Comparison of ENCODE assay signal across 18 cellular contexts in genomic region chr22:37776639-37777005, GRCh38. TPM values are rescaled to one million over a fixed set of nuclear protein-coding genes. Genes with fewer than 3 reads are reported as not detected.
DNase-seq lines count a peak whose midpoint lies in the region; ATAC-seq and TF ChIP-seq lines count a peak whose summit lies in the region.
"Had no signal": no experiment of that assay in that cellular context is flagged by ENCODE, and none has a peak within 500 bp of the region (broad histone marks: within the 10 kb centered on the region; RNA-seq: fewer than 3 reads in every experiment).

No MANE protein-coding gene starts in this region.

- CTCF ChIA-PET in WTC11 (lab: Charles Lee), result interaction anchor here (1.2 to 1.4 kb wide), 4 partner anchors 9 to 215 kb away, joined by 3 to 5 read pairs (median 4); no protein-coding TSS in a partner anchor

- peak overlapping the region; percentile 49 for H3K4me2 ChIP-seq in GM23248 (ENCODE audit: unreplicated experiment)

- peaks cover 6% of the 10 kb centered on the region for H3K36me3 ChIP-seq in GM23248 (ENCODE audit: low read depth)
- peaks cover 31% of the 10 kb centered on the region for H3K36me3 ChIP-seq in suprapubic skin

- POLR2A ChIA-PET in WTC11 (lab: Charles Lee), result no interaction called here

- in situ Hi-C loops in GM23248 (cut with MboI), result no loop called here

- H3K4me1 ChIP-seq in GM23248 (ENCODE audit: insufficient read depth) (peaks cover 28% of the 10 kb centered on the region), suprapubic skin (peaks cover 25% of the 10 kb centered on the region)

- H3K4me1 Mint-ChIP-seq in WTC11, result peaks cover 16% of the 10 kb centered on the region
- H3K4me1 Mint-ChIP-seq in glutamatergic neuron (ENCODE audit: low read depth, unreplicated experiment), result peaks cover 3% of the 10 kb centered on the region

- H3K27me3 Mint-ChIP-seq in WTC11 (ENCODE audit: low read depth) (peaks cover 31% of the 10 kb centered on the region), glutamatergic neuron (ENCODE audit: unreplicated experiment) (peaks cover 9% of the 10 kb centered on the region)
- H3K27me3 Mint-ChIP-seq: activated naive CD8-positive, alpha-beta T cell; central memory CD8-positive, alpha-beta T cell; progenitor cell of endocrine pancreas had no signal

- no peaks in the 10 kb centered on the region for H3K9me3 Mint-ChIP-seq in WTC11
- H3K9me3 Mint-ChIP-seq in glutamatergic neuron (ENCODE audit: unreplicated experiment), result peaks cover 5% of the 10 kb centered on the region
- H3K9me3 Mint-ChIP-seq: central memory CD8-positive, alpha-beta T cell; endodermal cell; T-helper 1 cell treated with Interleukin-12 subunit alpha and Interleukin-12 subunit beta and Interleukin-4 antibody, amounts not matched to agents 30 μg/mL and 1 μg/mL, for 36 hours had no signal

- no peak for ATAC-seq in WTC11

- TF ChIP-seq CTCF in WTC11 (IDR thresholded peaks at IDR 0.05), result no peak
- no peak for TF ChIP-seq CTCF in glutamatergic neuron (IDR thresholded peaks at IDR 0.05; ENCODE audit: partially characterized antibody, unreplicated experiment)
- no peak for TF ChIP-seq CTCF in suprapubic skin (IDR thresholded peaks at IDR 0.05)

- H3K9ac ChIP-seq in GM23248, result peak overlapping the region; percentile 63

- peaks cover 12% of the 10 kb centered on the region; the same call in 1 of the 2 replicates for H3K36me3 Mint-ChIP-seq in WTC11
- no peaks in the 10 kb centered on the region for H3K36me3 Mint-ChIP-seq in glutamatergic neuron (ENCODE audit: unreplicated experiment)
- H3K36me3 Mint-ChIP-seq: activated naive CD8-positive, alpha-beta T cell had no signal

- H3K9me3 ChIP-seq in GM23248 (ENCODE audit: low read depth) (no peaks in the 10 kb centered on the region), suprapubic skin (no peaks in the 10 kb centered on the region)
- H3K9me3 ChIP-seq: heart right ventricle had no signal

- H3K79me2 ChIP-seq in GM23248 (ENCODE audit: insufficient read depth), result no peaks in the 10 kb centered on the region

- 61 to 69% methylated on average over 10 of the region's 10 CpGs for WGBS in GM23248 (ENCODE audit: low coverage in 1 of 2, low lambda C conversion rate in 2 of 2, missing lambda C conversion rate in 2 of 2), 2 experiments
- WGBS in suprapubic skin, result 51% methylated on average over 10 of the region's 10 CpGs

- DNase-seq in GM23248 (no peak), WTC11 (ENCODE audit: low spot score) (no peak), glutamatergic neuron (no peak), suprapubic skin (ENCODE audit: low spot score in 2 of 2) (no peak), NCI-H446 treated with DMSO at 0.1 percent for 48 hours (lab: John Stamatoyannopoulos, UW) (no peak), DMS53 treated with DMSO at 0.1 percent for 48 hours (lab: John Stamatoyannopoulos, UW; ENCODE audit: unreplicated experiment) (no peak), HuH-7.5 (ENCODE audit: low spot score) (no peak), NCI-H226 (no peak)
- DNase-seq: C1 segment of cervical spinal cord, endodermal cell, NCI-H1694 treated with DMSO at 0.1 percent for 48 hours had no signal

- peak overlapping the region; percentile 87 for H3K27ac ChIP-seq in GM23248
- H3K27ac ChIP-seq in suprapubic skin, result peak overlapping the region; percentile 79
- H3K27ac ChIP-seq: HL-60 had no signal

- H3K27me3 ChIP-seq in GM23248 (replicated peaks; ENCODE audit: insufficient read depth), result no peaks in the 10 kb centered on the region
- H3K27me3 ChIP-seq in suprapubic skin, result no peaks in the 10 kb centered on the region
- H3K27me3 ChIP-seq: heart right ventricle had no signal

- peaks cover 32% of the 10 kb centered on the region for H3F3A ChIP-seq in GM23248 (ENCODE audit: insufficient read depth)

- H3K27ac Mint-ChIP-seq in WTC11 (peak overlapping the region; percentile 78; the same call in 1 of the 2 replicates), glutamatergic neuron (ENCODE audit: unreplicated experiment) (peak overlapping the region; percentile 48)
- H3K27ac Mint-ChIP-seq: activated naive CD8-positive, alpha-beta T cell; endodermal cell; progenitor cell of endocrine pancreas; T-helper 1 cell treated with Interleukin-12 subunit alpha and Interleukin-12 subunit beta and Interleukin-4 antibody, amounts not matched to agents 30 μg/mL and 1 μg/mL, for 36 hours had no signal

- TF ChIP-seq EP300 in suprapubic skin (IDR thresholded peaks at IDR 0.05), result no peak

- no peaks in the 10 kb centered on the region for H4K20me1 ChIP-seq in GM23248 (ENCODE audit: insufficient read depth)

- H3K4me3 Mint-ChIP-seq in WTC11 (no peak overlapping the region), glutamatergic neuron (ENCODE audit: unreplicated experiment) (no peak overlapping the region)
- H3K4me3 Mint-ChIP-seq: activated naive CD8-positive, alpha-beta T cell; central memory CD8-positive, alpha-beta T cell; endodermal cell; T-helper 1 cell treated with Interleukin-12 subunit alpha and Interleukin-12 subunit beta and Interleukin-4 antibody, amounts not matched to agents 30 μg/mL and 1 μg/mL, for 36 hours had no signal

- H3K4me3 ChIP-seq in GM23248 (0 out of 2 replicates have a peak overlapping the region, but pooled peaks have one; percentile 4), suprapubic skin (no peak overlapping the region)
- H3K4me3 ChIP-seq: heart right ventricle had no signal

- no peak for TF ChIP-seq POLR2A in suprapubic skin (IDR thresholded peaks at IDR 0.05)

- no peak overlapping the region for H2AFZ ChIP-seq in GM23248

- no peaks in the 10 kb centered on the region for H3K9me2 ChIP-seq in GM23248 (ENCODE audit: insufficient read depth)

TF ChIP-seq in WTC11, 78 proteins besides CTCF, POLR2A, EP300 and RAD21 (continues in another document):
- no peak for TF ChIP-seq ZNF512 (CRISPR knock-in tag; IDR thresholded peaks at IDR 0.05; ENCODE audit: borderline replicate concordance)
- no peak for TF ChIP-seq SOX15 (CRISPR knock-in tag; IDR thresholded peaks at IDR 0.05)
- TF ChIP-seq, protein P1, sequence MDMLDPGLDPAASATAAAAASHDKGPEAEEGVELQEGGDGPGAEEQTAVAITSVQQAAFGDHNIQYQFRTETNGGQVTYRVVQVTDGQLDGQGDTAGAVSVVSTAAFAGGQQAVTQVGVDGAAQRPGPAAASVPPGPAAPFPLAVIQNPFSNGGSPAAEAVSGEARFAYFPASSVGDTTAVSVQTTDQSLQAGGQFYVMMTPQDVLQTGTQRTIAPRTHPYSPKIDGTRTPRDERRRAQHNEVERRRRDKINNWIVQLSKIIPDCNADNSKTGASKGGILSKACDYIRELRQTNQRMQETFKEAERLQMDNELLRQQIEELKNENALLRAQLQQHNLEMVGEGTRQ (CRISPR knock-in tag; IDR thresholded peaks at IDR 0.05), result no peak
- no peak for TF ChIP-seq RORB (CRISPR knock-in tag; IDR thresholded peaks at IDR 0.05)
- TF ChIP-seq, protein P2, sequence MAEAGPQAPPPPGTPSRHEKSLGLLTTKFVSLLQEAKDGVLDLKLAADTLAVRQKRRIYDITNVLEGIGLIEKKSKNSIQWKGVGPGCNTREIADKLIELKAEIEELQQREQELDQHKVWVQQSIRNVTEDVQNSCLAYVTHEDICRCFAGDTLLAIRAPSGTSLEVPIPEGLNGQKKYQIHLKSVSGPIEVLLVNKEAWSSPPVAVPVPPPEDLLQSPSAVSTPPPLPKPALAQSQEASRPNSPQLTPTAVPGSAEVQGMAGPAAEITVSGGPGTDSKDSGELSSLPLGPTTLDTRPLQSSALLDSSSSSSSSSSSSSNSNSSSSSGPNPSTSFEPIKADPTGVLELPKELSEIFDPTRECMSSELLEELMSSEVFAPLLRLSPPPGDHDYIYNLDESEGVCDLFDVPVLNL (CRISPR knock-in tag; IDR thresholded peaks at IDR 0.05; ENCODE audit: borderline replicate concordance, low read depth), result no peak
- no peak for TF ChIP-seq MXD4 (CRISPR knock-in tag; IDR thresholded peaks at IDR 0.05; ENCODE audit: borderline replicate concordance)
- TF ChIP-seq ATF6 (CRISPR knock-in tag; IDR thresholded peaks at IDR 0.05), result no peak
- TF ChIP-seq CREM (CRISPR knock-in tag; IDR thresholded peaks at IDR 0.05), result no peak

RNA-seq across cellular contexts. Expression of gene GCAT, which starts 31.1 kb away (rescaled TPM):
- 36.1 and 73.7 TPM in 2 replicates for total RNA-seq in GM23248 (2014; rRNA removed; shearing (Covaris generic))
- polyA plus RNA-seq in GM23248 (2016; fragmentation: Nextera tagmentation; extraction: Ambion mirVana), result 31.5 and 35.9 TPM in 2 replicates
- total RNA-seq in WTC11 (2021) (33.0 to 36.4 TPM (median 36.3 TPM) in 3 replicates), glutamatergic neuron (ENCODE audit: unreplicated experiment) (11.9 TPM), suprapubic skin (10 to 100 TPM; 11.3 to 34.5 (median 20.1) TPM)

RNA-seq across cellular contexts. Expression of gene GALR3, which starts 46.6 kb away (rescaled TPM):
- not detected in 2 replicates for total RNA-seq in GM23248 (2014; rRNA removed; shearing (Covaris generic))
- polyA plus RNA-seq in GM23248 (2016; fragmentation: Nextera tagmentation; extraction: Ambion mirVana), result not detected in 2 replicates
- total RNA-seq in WTC11 (2021), result 0.69 to 0.89 TPM (median 0.79 TPM) in 3 replicates
- not detected for total RNA-seq in glutamatergic neuron (ENCODE audit: unreplicated experiment)
- total RNA-seq in suprapubic skin, result not detected
- total RNA-seq: heart right ventricle had no signal
- polyA plus RNA-seq: thymus had no signal
